ENCODE assay signal across 1 cellular context in the genomic region with DNA sequence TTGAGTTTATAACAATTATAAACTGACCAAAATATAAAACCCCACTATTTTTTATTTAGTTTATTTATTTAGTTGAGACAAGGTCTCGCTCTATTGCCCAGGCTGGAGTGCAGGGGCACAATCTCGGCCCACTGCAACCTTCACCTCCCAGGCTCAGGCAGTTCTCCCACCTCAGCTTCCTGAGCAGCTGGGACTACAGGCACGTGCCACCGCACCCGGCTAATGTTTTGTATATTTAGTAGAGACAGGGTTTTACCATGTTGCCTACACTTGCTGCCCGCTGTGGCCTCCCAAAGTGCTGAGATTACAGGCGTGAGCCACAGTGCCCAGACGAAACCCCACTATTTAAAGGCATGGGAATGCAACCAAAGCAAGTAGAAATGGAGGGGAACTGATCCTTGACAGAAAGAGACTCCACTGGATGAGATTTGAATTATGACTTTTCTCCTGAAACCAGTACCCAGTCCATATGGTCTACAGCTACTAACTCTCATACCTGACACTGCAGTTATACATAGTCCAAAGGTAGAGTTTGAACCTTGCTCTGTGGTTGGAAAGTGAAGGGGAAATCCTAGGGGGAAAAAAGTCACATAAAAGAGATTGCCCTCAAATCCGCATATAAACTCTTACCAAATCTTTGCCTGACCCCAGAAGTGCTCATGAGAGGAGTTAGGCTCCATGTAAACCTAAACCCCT.
TF ChIP-seq lines count a peak whose summit lies in the region.

No MANE protein-coding gene starts in this region.

TF ChIP-seq in endothelial cell of umbilical vein, 7 proteins besides CTCF, POLR2A, EP300 and RAD21:
- no peak for TF ChIP-seq MYC (IDR thresholded peaks at IDR 0.05; ENCODE audit: low read depth, low read length)
- no peak for TF ChIP-seq MAX (IDR thresholded peaks at IDR 0.05; ENCODE audit: insufficient read depth, insufficient read length)
- no peak for TF ChIP-seq FOS (IDR thresholded peaks at IDR 0.05; ENCODE audit: borderline replicate concordance, insufficient read depth, low read length)
- no peak for TF ChIP-seq GATA2 (IDR thresholded peaks at IDR 0.05; ENCODE audit: insufficient read depth, insufficient read length, low read depth, low read length)
- TF ChIP-seq POLR2AphosphoS5 (IDR thresholded peaks at IDR 0.05; ENCODE audit: insufficient read depth, low read depth, low read length) = no peak
- TF ChIP-seq EZH2 (IDR thresholded peaks at IDR 0.05; ENCODE audit: borderline replicate concordance, low read depth, low read length, severe bottlenecking) = no peak
- TF ChIP-seq JUN (IDR thresholded peaks at IDR 0.05; ENCODE audit: borderline replicate concordance, insufficient read depth, insufficient read length, low read depth) = no peak
